37 cellular contexts compared by ENCODE assay signal in genomic region chr4:73962724-73963123, GRCh38. TPM values are rescaled to one million over a fixed set of nuclear protein-coding genes. Genes with fewer than 3 reads are reported as not detected.
"Had no signal": no experiment of that assay in that cellular context is flagged by ENCODE, and none has a peak within 500 bp of the region (broad histone marks: within the 10 kb centered on the region; RNA-seq: fewer than 3 reads in every experiment).

No MANE protein-coding gene starts in this region.

- H3K36me3 ChIP-seq: adrenal gland, ascending aorta, brain microvascular endothelial cell, breast epithelium, cardiac muscle cell had no signal

- H3K4me1 ChIP-seq: adrenal gland, ascending aorta, body of pancreas, breast epithelium had no signal

- H3K9me3 ChIP-seq: body of pancreas had no signal

- H3K27me3 ChIP-seq: adrenal gland, ascending aorta, body of pancreas, brain microvascular endothelial cell, breast epithelium, cardiac muscle cell had no signal

- ATAC-seq: activated naive CD4-positive, alpha-beta T cell treated with anti-CD3 and anti-CD28 coated beads, Interleukin-2, amount 50 U/mL, for 72 hours; activated naive CD8-positive, alpha-beta T cell treated with anti-CD3 and anti-CD28 coated beads, Interleukin-2, amount 50 U/mL, for 24 hours; activated T-cell treated with anti-CD3 and anti-CD28 coated beads, Interleukin-2, amount 50 U/mL, for 4 hours; activated T-cell treated with anti-CD3 and anti-CD28 coated beads, Interleukin-2, amount 50 U/mL, for 72 hours; activated T-helper 17 cell treated with anti-CD3 and anti-CD28 coated beads, Interleukin-2, amount 50 U/mL, for 72 hours; body of pancreas had no signal

- H3K27ac ChIP-seq: adrenal gland, ascending aorta, body of pancreas, brain microvascular endothelial cell, breast epithelium, cardiac muscle cell had no signal

- FAIRE-seq: astrocyte, bronchial epithelial cell had no signal

- DNase-seq: activated effector memory CD4-positive, alpha-beta T cell treated with anti-CD3 and anti-CD28 coated beads, Interleukin-2, amount 50 U/mL, for 16 hours; activated effector memory CD4-positive, alpha-beta T cell treated with Interleukin-2 at 50 U/mL for 16 hours; activated gamma-delta T cell; activated gamma-delta T cell treated with Interleukin-2 at 50 U/mL for 16 hours; activated naive CD4-positive, alpha-beta T cell; activated naive CD4-positive, alpha-beta T cell treated with anti-CD3 and anti-CD28 coated beads for 36 hours; activated naive CD4-positive, alpha-beta T cell treated with anti-CD3 and anti-CD28 coated beads, Interleukin-2, amount 10 ng/mL, durations not matched to agents 7 days and 5 days; activated naive CD4-positive, alpha-beta T cell treated with anti-CD3 and anti-CD28 coated beads, Interleukin-2, amount 50 U/mL, for 16 hours; activated naive CD4-positive, alpha-beta T cell treated with Interleukin-2 at 50 U/mL for 16 hours; activated naive CD8-positive, alpha-beta T cell treated with anti-CD3 and anti-CD28 coated beads for 36 hours; activated naive CD8-positive, alpha-beta T cell treated with anti-CD3 and anti-CD28 coated beads, Interleukin-2, amount 10 ng/mL, durations not matched to agents 7 days and 5 days; activated naive CD8-positive, alpha-beta T cell treated with anti-CD3 and anti-CD28 coated beads, Interleukin-2, amount 50 U/mL, for 24 hours; activated T-cell treated with anti-CD3 and anti-CD28 coated beads, Interleukin-2, amount 50 U/mL, for 24 hours; activated T-cell treated with anti-CD3 and anti-CD28 coated beads, Interleukin-2, amount 50 U/mL, for 4 hours; activated T-cell treated with anti-CD3 and anti-CD28 coated beads, Interleukin-2, amount 50 U/mL, for 48 hours; activated T-cell treated with anti-CD3 and anti-CD28 coated beads, Interleukin-2, amount 50 U/mL, for 72 hours; adrenal gland; amniotic stem cell; amygdala; anterior cingulate cortex; aorta; body of pancreas; brain microvascular endothelial cell; caudate nucleus; central memory CD4-positive, alpha-beta T cell; cerebellar nuclear complex had no signal

- H3K4me3 ChIP-seq: adrenal gland, ascending aorta, body of pancreas, breast epithelium, cardiac muscle cell had no signal

RNA-seq across cellular contexts. Expression of gene PF4, which starts 19.1 kb away (rescaled TPM):
- total RNA-seq: activated naive CD4-positive, alpha-beta T cell treated with anti-CD3 and anti-CD28 coated beads for 36 hours; activated naive CD4-positive, alpha-beta T cell treated with anti-CD3 and anti-CD28 coated beads, Interleukin-2, amount 50 U/mL, for 72 hours; activated naive CD8-positive, alpha-beta T cell treated with anti-CD3 and anti-CD28 coated beads for 36 hours; activated naive CD8-positive, alpha-beta T cell treated with anti-CD3 and anti-CD28 coated beads, Interleukin-2, amount 10 ng/mL, durations not matched to agents 7 days and 5 days; activated T-cell treated with anti-CD3 and anti-CD28 coated beads, Interleukin-2, amount 50 U/mL, for 4 hours; activated T-cell treated with anti-CD3 and anti-CD28 coated beads, Interleukin-2, amount 50 U/mL, for 72 hours; activated T-helper 1 cell treated with anti-CD3 and anti-CD28 coated beads, Interleukin-12 subunit alpha, Interleukin-12 subunit beta, Interleukin-2, Interleukin-4 antibody, amounts not matched to agents 30 ng/mL and 10 ng/mL and 1 ng/mL, durations not matched to agents 14 hours and 24 hours and 36 hours; activated T-helper 17 cell treated with anti-CD3 and anti-CD28 coated beads, Interleukin-2, amount 50 U/mL, for 72 hours; activated T-helper 2 cell treated with anti-CD3 and anti-CD28 coated beads, Interferon-gamma antibody, Interleukin-2, Interleukin-4, amounts not matched to agents 10 μg/mL and 5 μg/mL and 100 μg/mL, durations not matched to agents 14 hours and 24 hours and 36 hours; astrocyte; body of pancreas; breast epithelium; bronchial epithelial cell; cardiac muscle cell had no signal
- polyA plus RNA-seq: aorta, cardiac muscle cell had no signal

RNA-seq across cellular contexts. Expression of gene PPBP, which starts 25.3 kb away (rescaled TPM):
- total RNA-seq: activated naive CD4-positive, alpha-beta T cell treated with anti-CD3 and anti-CD28 coated beads for 36 hours; activated naive CD4-positive, alpha-beta T cell treated with anti-CD3 and anti-CD28 coated beads, Interleukin-2, amount 50 U/mL, for 72 hours; activated naive CD8-positive, alpha-beta T cell treated with anti-CD3 and anti-CD28 coated beads for 36 hours; activated naive CD8-positive, alpha-beta T cell treated with anti-CD3 and anti-CD28 coated beads, Interleukin-2, amount 10 ng/mL, durations not matched to agents 7 days and 5 days; activated T-cell treated with anti-CD3 and anti-CD28 coated beads, Interleukin-2, amount 50 U/mL, for 4 hours; activated T-cell treated with anti-CD3 and anti-CD28 coated beads, Interleukin-2, amount 50 U/mL, for 72 hours; activated T-helper 1 cell treated with anti-CD3 and anti-CD28 coated beads, Interleukin-12 subunit alpha, Interleukin-12 subunit beta, Interleukin-2, Interleukin-4 antibody, amounts not matched to agents 30 ng/mL and 10 ng/mL and 1 ng/mL, durations not matched to agents 14 hours and 24 hours and 36 hours; activated T-helper 17 cell treated with anti-CD3 and anti-CD28 coated beads, Interleukin-2, amount 50 U/mL, for 72 hours; activated T-helper 2 cell treated with anti-CD3 and anti-CD28 coated beads, Interferon-gamma antibody, Interleukin-2, Interleukin-4, amounts not matched to agents 10 μg/mL and 5 μg/mL and 100 μg/mL, durations not matched to agents 14 hours and 24 hours and 36 hours; ascending aorta; astrocyte; body of pancreas; cardiac muscle cell; chondrocyte had no signal
- polyA plus RNA-seq: aorta, cardiac muscle cell had no signal

RNA-seq across cellular contexts. Expression of gene CXCL5, which starts 35.8 kb away (rescaled TPM):
- total RNA-seq: activated naive CD4-positive, alpha-beta T cell treated with anti-CD3 and anti-CD28 coated beads for 36 hours; activated naive CD4-positive, alpha-beta T cell treated with anti-CD3 and anti-CD28 coated beads, Interleukin-2, amount 50 U/mL, for 72 hours; activated naive CD8-positive, alpha-beta T cell treated with anti-CD3 and anti-CD28 coated beads for 36 hours; activated naive CD8-positive, alpha-beta T cell treated with anti-CD3 and anti-CD28 coated beads, Interleukin-2, amount 10 ng/mL, durations not matched to agents 7 days and 5 days; activated T-cell treated with anti-CD3 and anti-CD28 coated beads, Interleukin-2, amount 50 U/mL, for 4 hours; activated T-cell treated with anti-CD3 and anti-CD28 coated beads, Interleukin-2, amount 50 U/mL, for 72 hours; activated T-helper 1 cell treated with anti-CD3 and anti-CD28 coated beads, Interleukin-12 subunit alpha, Interleukin-12 subunit beta, Interleukin-2, Interleukin-4 antibody, amounts not matched to agents 30 ng/mL and 10 ng/mL and 1 ng/mL, durations not matched to agents 14 hours and 24 hours and 36 hours; activated T-helper 17 cell treated with anti-CD3 and anti-CD28 coated beads, Interleukin-2, amount 50 U/mL, for 72 hours; activated T-helper 2 cell treated with anti-CD3 and anti-CD28 coated beads, Interferon-gamma antibody, Interleukin-2, Interleukin-4, amounts not matched to agents 10 μg/mL and 5 μg/mL and 100 μg/mL, durations not matched to agents 14 hours and 24 hours and 36 hours; ascending aorta; body of pancreas; cardiac muscle cell; cerebellum; chondrocyte had no signal
- polyA plus RNA-seq: cardiac muscle cell had no signal
